8 cellular contexts compared by ENCODE assay signal in genomic region chr3:13040381-13041074, GRCh38. TPM values are rescaled to one million over a fixed set of nuclear protein-coding genes. Genes with fewer than 3 reads are reported as not detected.
DNase-seq lines count a peak whose midpoint lies in the region; ATAC-seq and TF ChIP-seq lines count a peak whose summit lies in the region.

No MANE protein-coding gene starts in this region.

- no peak overlapping the region for H3K4me3 Mint-ChIP-seq in activated T-cell treated with anti-CD3 and anti-CD28 coated beads, Interleukin-2, amount 50 U/mL, for 4 hours

- H3K36me3 Mint-ChIP-seq in activated T-cell treated with anti-CD3 and anti-CD28 coated beads, Interleukin-2, amount 50 U/mL, for 4 hours (ENCODE audit: insufficient read depth): no peaks in the 10 kb centered on the region

- POLR2A ChIA-PET in GM10248 (lab: Yijun Ruan, JAX): no interaction called here

- peak; percentile 90 for DNase-seq in GM10248 (ENCODE audit: extremely low spot score)
- no peak for DNase-seq in activated T-cell treated with anti-CD3 and anti-CD28 coated beads, Interleukin-2, amount 50 U/mL, for 4 hours
- DNase-seq in stimulated activated CD8-positive, alpha-beta memory T cell treated with anti-CD3 and anti-CD28 coated beads, Interleukin-4, amount 100 ng/mL, for 1 hour (ENCODE audit: low read depth in 2 of 2, low spot score in 1 of 2): peak; percentile 20 to 26
- no peak for DNase-seq in DMS79 treated with DMSO at 0.1 percent for 48 hours (lab: John Stamatoyannopoulos, UW)
- DNase-seq in activated effector memory CD4-positive, alpha-beta T cell treated with Interleukin-2 at 50 U/mL for 16 hours: no peak
- no peak for DNase-seq in kidney tubule cell (ENCODE audit: low spot score)

- CTCF ChIA-PET in GM10248 (lab: Yijun Ruan, JAX): interaction anchor here (0.5 to 3.4 kb wide), 8 partner anchors 10 to 199 kb away, joined by 3 to 18 read pairs (median 6); partner anchors contain the start of gene RPL32

- no peaks in the 10 kb centered on the region for H3K27me3 Mint-ChIP-seq in activated T-cell treated with anti-CD3 and anti-CD28 coated beads, Interleukin-2, amount 50 U/mL, for 4 hours (ENCODE audit: low read depth)

- peaks cover 21% of the 10 kb centered on the region for H3K4me1 Mint-ChIP-seq in activated T-cell treated with anti-CD3 and anti-CD28 coated beads, Interleukin-2, amount 50 U/mL, for 4 hours (ENCODE audit: low read depth)

- no peaks in the 10 kb centered on the region for H3K9me3 Mint-ChIP-seq in activated T-cell treated with anti-CD3 and anti-CD28 coated beads, Interleukin-2, amount 50 U/mL, for 4 hours

- ATAC-seq in GM19455 (IDR thresholded peaks at IDR 0.05; ENCODE audit: unreplicated experiment) (peak; percentile 93), HG03354 (IDR thresholded peaks at IDR 0.05; ENCODE audit: poor library complexity, severe bottlenecking, unreplicated experiment) (peak; percentile 89)
- peak; percentile 86 to 92 for ATAC-seq in activated T-cell treated with anti-CD3 and anti-CD28 coated beads, Interleukin-2, amount 50 U/mL, for 4 hours

- TF ChIP-seq CTCF in GM10248 (IDR thresholded peaks at IDR 0.05; ENCODE audit: control extremely low read depth, extremely low read depth, low read depth, missing control alignments): no peak

RNA-seq across cellular contexts. Expression of gene IQSEC1, which starts 32.7 kb away (rescaled TPM):
- 10 to 100 TPM; 17.1 to 24.8 (median 19.4) TPM for total RNA-seq in activated T-cell treated with anti-CD3 and anti-CD28 coated beads, Interleukin-2, amount 50 U/mL, for 4 hours

Comparison
In these comparisons a context has a peak if more than half of its experiments do, and no peak if none do; other contexts are left out.
1. DNase-seq: peak in GM10248 (single experiment) and stimulated activated CD8-positive, alpha-beta memory T cell treated with anti-CD3 and anti-CD28 coated beads, Interleukin-4, amount 100 ng/mL, for 1 hour (2 of 2); none in activated T-cell treated with anti-CD3 and anti-CD28 coated beads, Interleukin-2, amount 50 U/mL, for 4 hours (single experiment), DMS79 treated with DMSO at 0.1 percent for 48 hours (single experiment), activated effector memory CD4-positive, alpha-beta T cell treated with Interleukin-2 at 50 U/mL for 16 hours (single experiment) and kidney tubule cell (single experiment).
2. Peak in every context shown above with its lines, with median percentiles within 50 percentile points of each other: ATAC-seq.